Comparison of ENCODE assay signal across 18 cellular contexts in genomic region chr11:83520849-83521248, GRCh38.
"Had no signal": no experiment of that assay in that cellular context is flagged by ENCODE, and none has a peak within 500 bp of the region (broad histone marks: within the 10 kb centered on the region; RNA-seq: fewer than 3 reads in every experiment).

No MANE protein-coding gene starts in this region.

- ATAC-seq: naive thymus-derived CD4-positive, alpha-beta T cell; sciatic nerve; stimulated activated effector memory CD8-positive, alpha-beta T cell treated with anti-CD3 and anti-CD28 coated beads, Interleukin-12 subunit alpha, Interleukin-12 subunit beta, amount 100 ng/mL, for 72 hours had no signal

- H3K36me3 ChIP-seq: neural progenitor cell, thoracic aorta had no signal

- H3K27ac ChIP-seq: coronary artery, neural progenitor cell, thoracic aorta had no signal

- H3K9me3 ChIP-seq: thoracic aorta had no signal

- H3K4me3 ChIP-seq: coronary artery, neural progenitor cell, thoracic aorta had no signal

- H3K4me1 ChIP-seq: neural progenitor cell had no signal

- H3K27me3 ChIP-seq: neural progenitor cell had no signal

- DNase-seq: activated CD4-positive, alpha-beta T cell treated with anti-CD3 and anti-CD28 coated beads, Interleukin-2, amount 50 U/mL, for 1 hour; activated CD4-positive, CD25-positive, alpha-beta regulatory T cell treated with anti-CD3 and anti-CD28 coated beads, Interleukin-2, amount 50 U/mL, for 72 hours; activated CD8-positive, alpha-beta memory T cell treated with anti-CD3 and anti-CD28 coated beads, Interleukin-2, amount 50 U/mL, for 4 hours; activated effector memory CD4-positive, alpha-beta T cell treated with anti-CD3 and anti-CD28 coated beads, Interleukin-2, amount 50 U/mL, for 16 hours; activated naive CD4-positive, alpha-beta T cell treated with anti-CD3 and anti-CD28 coated beads, Interleukin-2, amount 50 U/mL, for 16 hours; activated T-cell treated with anti-CD3 and anti-CD28 coated beads, Interleukin-2, amount 50 U/mL, for 48 hours; aorta; foreskin melanocyte; kidney; mesenchymal stem cell; naive thymus-derived CD4-positive, alpha-beta T cell; stimulated activated CD4-positive, alpha-beta T cell treated with anti-CD3 and anti-CD28 coated beads, Interleukin-4, amount 100 ng/mL, for 24 hours; T1000 had no signal
